8 cellular contexts compared by ENCODE assay signal in genomic region chr12:15629108-15629507, GRCh38.
DNase-seq lines count a peak whose midpoint lies in the region; ATAC-seq, FAIRE-seq and TF ChIP-seq lines count a peak whose summit lies in the region.

No MANE protein-coding gene starts in this region.

- H3K27ac ChIP-seq in trophoblast cell (ENCODE audit: low read depth, low read length): no peak overlapping the region

- no peak overlapping the region for H4K12ac ChIP-seq in trophoblast cell (ENCODE audit: low read depth, low read length)

- H2AFZ ChIP-seq in trophoblast cell (ENCODE audit: insufficient read depth, low read length, poor library complexity): no peak overlapping the region

- H3K27ac Mint-ChIP-seq in immature natural killer cell (no peak overlapping the region), endothelial cell (ENCODE audit: unreplicated experiment) (no peak overlapping the region)

- H3K27me3 ChIP-seq in trophoblast cell (ENCODE audit: insufficient read depth, low read length): no peaks in the 10 kb centered on the region

- WGBS in trophoblast cell (ENCODE audit: extremely low coverage, insufficient coverage, insufficient read length): no CpG with 5 or more reads among the region's 5 CpGs

- no peak overlapping the region for H3K4me3 ChIP-seq in fibroblast of mammary gland (ENCODE audit: control insufficient read depth, low read depth, low read length)
- H3K4me3 ChIP-seq in trophoblast cell (ENCODE audit: low read depth, low read length): no peak overlapping the region

- H3K9me3 Mint-ChIP-seq in immature natural killer cell: peaks cover 0 to 4% (median 0%) of the 10 kb centered on the region in 6 donors
- H3K9me3 Mint-ChIP-seq in endothelial cell (ENCODE audit: unreplicated experiment): no peaks in the 10 kb centered on the region

- peaks cover 2 to 4% of the 10 kb centered on the region in 2 experiments for H3K4me1 ChIP-seq in trophoblast cell (ENCODE audit: control insufficient read depth in 1 of 2, insufficient read depth in 2 of 2, low read length in 2 of 2)

- H2BK120ac ChIP-seq in trophoblast cell (ENCODE audit: insufficient read depth, low read length, poor library complexity): no peak overlapping the region

- H3K4me1 Mint-ChIP-seq in immature natural killer cell (no peaks in the 10 kb centered on the region), endothelial cell (ENCODE audit: unreplicated experiment) (peaks cover 5% of the 10 kb centered on the region)

- H3K4me2 ChIP-seq in trophoblast cell (ENCODE audit: low read length): no peak overlapping the region

- H3K36me3 Mint-ChIP-seq in immature natural killer cell (no peaks in the 10 kb centered on the region), endothelial cell (ENCODE audit: low read depth, unreplicated experiment) (no peaks in the 10 kb centered on the region)

- no peaks in the 10 kb centered on the region for H3K9me3 ChIP-seq in trophoblast cell (ENCODE audit: insufficient read depth, low read depth, low read length)

- H2BK12ac ChIP-seq in trophoblast cell (ENCODE audit: low read length): no peak overlapping the region

- H3K18ac ChIP-seq in trophoblast cell (ENCODE audit: low read length): no peak overlapping the region

- peaks cover 4% of the 10 kb centered on the region for H3K79me1 ChIP-seq in trophoblast cell (ENCODE audit: low read length)

- H2AK5ac ChIP-seq in trophoblast cell (ENCODE audit: low read length): no peak overlapping the region

- H3K27me3 Mint-ChIP-seq in immature natural killer cell (ENCODE audit: low read depth in 3 of 3) (peaks cover 4 to 8% (median 4%) of the 10 kb centered on the region in 3 donors), endothelial cell (ENCODE audit: unreplicated experiment) (peaks cover 1% of the 10 kb centered on the region)

- no peak overlapping the region for H3K9ac ChIP-seq in trophoblast cell (ENCODE audit: low read length)

- H3K79me2 ChIP-seq in trophoblast cell (ENCODE audit: control insufficient read depth, insufficient read depth, low read length, poor library complexity): no peaks in the 10 kb centered on the region

- no peak for ATAC-seq in GM19467 (IDR thresholded peaks at IDR 0.05; ENCODE audit: unreplicated experiment)

- peak; percentile 81 for FAIRE-seq in GM19239 (lab: Jason Lieb, UNC)

- no peak overlapping the region for H4K8ac ChIP-seq in trophoblast cell (ENCODE audit: low read depth, low read length)

- no peak overlapping the region for H3K14ac ChIP-seq in trophoblast cell (ENCODE audit: low read length)

- peak; percentile 2 for DNase-seq in GM19239 (ENCODE audit: insufficient read length, low spot score)
- peak; percentile 51 for DNase-seq in NCI-H526 treated with DMSO at 0.1 percent for 48 hours (lab: John Stamatoyannopoulos, UW)
- DNase-seq in fibroblast of mammary gland (ENCODE audit: low read depth): peak; percentile 100
- peak; percentile 46 to 77 for DNase-seq in trophoblast cell
- no peak for DNase-seq in immature natural killer cell
- DNase-seq in endothelial cell (ENCODE audit: low spot score): no peak
- no peak for DNase-seq in RKO (ENCODE audit: low spot score)

- H2BK5ac ChIP-seq in trophoblast cell (ENCODE audit: low read depth, low read length, poor library complexity): no peak overlapping the region

- H3K36me3 ChIP-seq in trophoblast cell (ENCODE audit: control insufficient read depth in 1 of 2, insufficient read depth in 2 of 2, low read length in 2 of 2): no peaks in the 10 kb centered on the region

- no peak overlapping the region for H3K4ac ChIP-seq in trophoblast cell (ENCODE audit: low read depth, low read length)

- H3K4me3 Mint-ChIP-seq in immature natural killer cell (no peak overlapping the region), endothelial cell (ENCODE audit: unreplicated experiment) (no peak overlapping the region)

- no peak overlapping the region for H3K23ac ChIP-seq in trophoblast cell (ENCODE audit: low read length)

- H4K91ac ChIP-seq in trophoblast cell (ENCODE audit: low read depth, low read length): no peak overlapping the region

- no peak for TF ChIP-seq CTCF in fibroblast of mammary gland (conservative IDR thresholded peaks at IDR 0.05; ENCODE audit: control insufficient read depth, insufficient read depth, low read depth, low read length)
- TF ChIP-seq CTCF in endothelial cell (IDR thresholded peaks at IDR 0.05; ENCODE audit: unreplicated experiment): no peak

Comparison
In these comparisons a context has a peak if more than half of its experiments do, and no peak if none do; other contexts are left out.
1. DNase-seq: peak in GM19239 (single experiment), NCI-H526 treated with DMSO at 0.1 percent for 48 hours (single experiment), fibroblast of mammary gland (single experiment) and trophoblast cell (2 of 2); none in immature natural killer cell (0 of 3), endothelial cell (single experiment) and RKO (single experiment).